In genomic region chr19:43984687-43985000, GRCh38 we compare ENCODE assay signal across 6 cellular contexts. TPM values are rescaled to one million over a fixed set of nuclear protein-coding genes. Genes with fewer than 3 reads are reported as not detected.
DNase-seq lines count a peak whose midpoint lies in the region; ATAC-seq and TF ChIP-seq lines count a peak whose summit lies in the region.

No MANE protein-coding gene starts in this region.

- no peak for TF ChIP-seq CTCF in HFF-Myc (IDR thresholded peaks at IDR 0.05; ENCODE audit: low read depth, low read length, missing control alignments)

- no peak overlapping the region for H3K27ac ChIP-seq in mesodermal cell (ENCODE audit: low read depth, low read length, severe bottlenecking)

- H3K36me3 ChIP-seq in mesodermal cell (ENCODE audit: control insufficient read depth, insufficient read depth, low read length): peaks cover 8% of the 10 kb centered on the region

- intact Hi-C loops in activated T-helper 2 cell treated with anti-CD3 and anti-CD28 coated beads, Interferon-gamma antibody, Interleukin-2, Interleukin-4, amounts not matched to agents 10 μg/mL and 5 μg/mL and 100 μg/mL, durations not matched to agents 14 hours and 24 hours and 36 hours (cut with micrococcal nuclease): loop anchor here (1.0 to 5.0 kb wide), 3 partner anchors 18 to 88 kb away; partner anchors contain the start of genes ZNF230, ZNF284 and ZNF45

- H3K36me3 Mint-ChIP-seq in activated T-helper 2 cell treated with anti-CD3 and anti-CD28 coated beads, Interferon-gamma antibody, Interleukin-2, Interleukin-4, amounts not matched to agents 10 μg/mL and 5 μg/mL and 100 μg/mL, durations not matched to agents 14 hours and 24 hours and 36 hours (ENCODE audit: low read depth): peaks cover 26% of the 10 kb centered on the region

- peak overlapping the region; percentile 68 for H3K27ac Mint-ChIP-seq in activated T-helper 2 cell treated with anti-CD3 and anti-CD28 coated beads, Interferon-gamma antibody, Interleukin-2, Interleukin-4, amounts not matched to agents 10 μg/mL and 5 μg/mL and 100 μg/mL, durations not matched to agents 14 hours and 24 hours and 36 hours

- peak overlapping the region; percentile 95 for H3K4me3 Mint-ChIP-seq in activated T-helper 2 cell treated with anti-CD3 and anti-CD28 coated beads, Interferon-gamma antibody, Interleukin-2, Interleukin-4, amounts not matched to agents 10 μg/mL and 5 μg/mL and 100 μg/mL, durations not matched to agents 14 hours and 24 hours and 36 hours (ENCODE audit: low read depth)

- peaks cover 9% of the 10 kb centered on the region for H3K4me1 Mint-ChIP-seq in activated T-helper 2 cell treated with anti-CD3 and anti-CD28 coated beads, Interferon-gamma antibody, Interleukin-2, Interleukin-4, amounts not matched to agents 10 μg/mL and 5 μg/mL and 100 μg/mL, durations not matched to agents 14 hours and 24 hours and 36 hours (ENCODE audit: low read depth)

- ATAC-seq in GM19328 (IDR thresholded peaks at IDR 0.05; ENCODE audit: unreplicated experiment) (no peak), HG03045 (IDR thresholded peaks at IDR 0.05; ENCODE audit: unreplicated experiment) (no peak)

- H3K9me3 ChIP-seq in mesodermal cell (ENCODE audit: control insufficient read depth, low read length): no peaks in the 10 kb centered on the region

- DNase-seq in HFF-Myc (ENCODE audit: extremely low read depth, low read depth) (no peak), hippocampal formation (lab: John Stamatoyannopoulos, UW) (no peak)
- DNase-seq in activated T-helper 2 cell treated with anti-CD3 and anti-CD28 coated beads, Interferon-gamma antibody, Interleukin-2, Interleukin-4, amounts not matched to agents 10 μg/mL and 5 μg/mL and 100 μg/mL, durations not matched to agents 14 hours and 24 hours and 36 hours (ENCODE audit: low spot score): no peak

- H3K4me3 ChIP-seq in HFF-Myc (replicated peaks; ENCODE audit: low read depth, low read length): peak overlapping the region; percentile 57
- H3K4me3 ChIP-seq in mesodermal cell (ENCODE audit: extremely low read depth, insufficient read depth, low read length, poor library complexity, severe bottlenecking): peak overlapping the region; percentile 59

- H3K4me1 ChIP-seq in mesodermal cell (ENCODE audit: control insufficient read depth, insufficient read depth, low read length, poor library complexity, severe bottlenecking): no peaks in the 10 kb centered on the region

- 16 to 18% methylated on average over 9 of the region's 14 CpGs for WGBS in mesodermal cell (ENCODE audit: insufficient coverage in 2 of 2), 2 experiments

- H3K9me3 Mint-ChIP-seq in activated T-helper 2 cell treated with anti-CD3 and anti-CD28 coated beads, Interferon-gamma antibody, Interleukin-2, Interleukin-4, amounts not matched to agents 10 μg/mL and 5 μg/mL and 100 μg/mL, durations not matched to agents 14 hours and 24 hours and 36 hours: peaks cover 43% of the 10 kb centered on the region

- H3K27me3 Mint-ChIP-seq in activated T-helper 2 cell treated with anti-CD3 and anti-CD28 coated beads, Interferon-gamma antibody, Interleukin-2, Interleukin-4, amounts not matched to agents 10 μg/mL and 5 μg/mL and 100 μg/mL, durations not matched to agents 14 hours and 24 hours and 36 hours (ENCODE audit: low read depth): no peaks in the 10 kb centered on the region

RNA-seq across cellular contexts. Expression of gene ZNF155, which starts 0.7 kb away (rescaled TPM):
- 4.7 and 5.5 TPM in 2 replicates for total RNA-seq in activated T-helper 2 cell treated with anti-CD3 and anti-CD28 coated beads, Interferon-gamma antibody, Interleukin-2, Interleukin-4, amounts not matched to agents 10 μg/mL and 5 μg/mL and 100 μg/mL, durations not matched to agents 14 hours and 24 hours and 36 hours
- 10.5 TPM for polyA plus RNA-seq in mesodermal cell (2013, experiment 1 of 2)
- 7.0 TPM for polyA plus RNA-seq in mesodermal cell (2013, experiment 2 of 2)

RNA-seq across cellular contexts. Expression of gene ZNF230, which starts 18.1 kb away (rescaled TPM):
- total RNA-seq in activated T-helper 2 cell treated with anti-CD3 and anti-CD28 coated beads, Interferon-gamma antibody, Interleukin-2, Interleukin-4, amounts not matched to agents 10 μg/mL and 5 μg/mL and 100 μg/mL, durations not matched to agents 14 hours and 24 hours and 36 hours: 3.8 and 4.5 TPM in 2 replicates
- 2.7 TPM for polyA plus RNA-seq in mesodermal cell (2013, experiment 1 of 2)
- 2.9 TPM for polyA plus RNA-seq in mesodermal cell (2013, experiment 2 of 2)

RNA-seq across cellular contexts. Expression of gene ZNF221, which starts 33.6 kb away (rescaled TPM):
- 0.92 and 1.4 TPM in 2 replicates for total RNA-seq in activated T-helper 2 cell treated with anti-CD3 and anti-CD28 coated beads, Interferon-gamma antibody, Interleukin-2, Interleukin-4, amounts not matched to agents 10 μg/mL and 5 μg/mL and 100 μg/mL, durations not matched to agents 14 hours and 24 hours and 36 hours
- polyA plus RNA-seq in mesodermal cell (2013, experiment 1 of 2): 2.7 TPM
- polyA plus RNA-seq in mesodermal cell (2013, experiment 2 of 2): 2.3 TPM

RNA-seq across cellular contexts. Expression of gene ZNF222, which starts 40.5 kb away (rescaled TPM):
- total RNA-seq in activated T-helper 2 cell treated with anti-CD3 and anti-CD28 coated beads, Interferon-gamma antibody, Interleukin-2, Interleukin-4, amounts not matched to agents 10 μg/mL and 5 μg/mL and 100 μg/mL, durations not matched to agents 14 hours and 24 hours and 36 hours: 0.99 and 1.8 TPM in 2 replicates
- 5.8 TPM for polyA plus RNA-seq in mesodermal cell (2013, experiment 1 of 2)
- 5.5 TPM for polyA plus RNA-seq in mesodermal cell (2013, experiment 2 of 2)

RNA-seq across cellular contexts. Expression of gene ZNF45, which starts 49.6 kb away (rescaled TPM):
- total RNA-seq in activated T-helper 2 cell treated with anti-CD3 and anti-CD28 coated beads, Interferon-gamma antibody, Interleukin-2, Interleukin-4, amounts not matched to agents 10 μg/mL and 5 μg/mL and 100 μg/mL, durations not matched to agents 14 hours and 24 hours and 36 hours: 11.1 and 12.2 TPM in 2 replicates
- polyA plus RNA-seq in mesodermal cell (2013, experiment 1 of 2): 9.3 TPM
- 11.8 TPM for polyA plus RNA-seq in mesodermal cell (2013, experiment 2 of 2)
